Comparison of ENCODE assay signal across 19 cellular contexts in the genomic region with DNA sequence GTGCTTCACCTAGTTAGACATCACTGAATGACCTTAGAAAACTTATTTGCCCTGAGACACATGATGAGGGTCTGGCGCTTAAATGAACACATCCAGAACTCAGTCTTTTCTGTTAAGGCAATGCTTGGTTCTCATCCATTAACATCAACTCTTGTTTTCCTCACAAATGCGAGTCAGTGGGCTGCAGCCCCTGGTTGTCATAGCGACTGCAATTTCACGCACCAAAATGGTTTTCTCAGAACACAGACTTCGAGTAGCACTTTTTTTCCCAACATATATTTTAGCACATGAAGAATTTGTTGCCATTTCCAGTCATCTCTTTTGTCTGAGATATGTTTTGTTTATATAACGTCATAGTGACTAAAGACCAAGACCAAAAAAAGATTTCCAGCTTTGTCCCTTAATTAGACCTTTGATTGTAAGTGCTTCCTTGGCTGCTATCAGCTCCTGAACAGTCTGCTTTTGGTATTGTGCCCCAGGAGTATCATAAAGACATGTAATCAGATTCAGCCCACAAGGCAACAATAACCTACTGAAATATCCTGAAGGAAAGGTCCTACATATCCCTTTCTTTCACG.
A peak's percentile ranks its signal among the peaks of the same experiment; 100 is the strongest.
DNase-seq lines count a peak whose midpoint lies in the region; ATAC-seq and TF ChIP-seq lines count a peak whose summit lies in the region.
"Had no signal": no experiment of that assay in that cellular context is flagged by ENCODE, and none has a peak within 500 bp of the region (broad histone marks: within the 10 kb centered on the region; RNA-seq: fewer than 3 reads in every experiment).

No MANE protein-coding gene starts in this region.

- no peak for ATAC-seq in WTC11
- no peak for ATAC-seq in HG03108 (IDR thresholded peaks at IDR 0.05; ENCODE audit: unreplicated experiment)
- ATAC-seq: left lobe of liver; natural killer cell treated with Interleukin-12 subunit alpha and Interleukin-12 subunit beta and Interleukin-15 and Interleukin-18, amount 100 ng/mL, for 72 hours; stimulated activated memory B cell treated with anti-CD40 and anti-IgM and Interleukin-4, amounts not matched to agents 10 μg/mL and 1 μg/mL and 100 μg/mL, for 72 hours had no signal

- WGBS in tibial nerve, 2 donors = 33% methylated on average over 7 of the region's 7 CpGs

- CTCF ChIA-PET in WTC11 (lab: Charles Lee) = no interaction called here

- H3K4me3 ChIP-seq in tibial nerve = no peak overlapping the region
- H3K4me3 ChIP-seq: hepatocyte, MG63, sigmoid colon had no signal

- no peaks in the 10 kb centered on the region for H3K27me3 ChIP-seq in tibial nerve
- H3K27me3 ChIP-seq: hepatocyte, MG63, sigmoid colon had no signal

- H3K27ac Mint-ChIP-seq in WTC11 = peak overlapping the region; percentile 30; the same call in 1 of the 2 replicates
- H3K27ac Mint-ChIP-seq: activated naive CD4-positive, alpha-beta T cell treated with anti-CD3 and anti-CD28 coated beads for 36 hours; CD4-positive, alpha-beta T cell; natural killer cell treated with Interleukin-12 subunit alpha and Interleukin-12 subunit beta and Interleukin-15 and Interleukin-18, amount 100 ng/mL, for 72 hours; stimulated activated memory B cell treated with anti-CD40 and anti-IgM and Interleukin-4, amounts not matched to agents 10 μg/mL and 1 μg/mL and 100 μg/mL, for 72 hours had no signal

- H3K27me3 Mint-ChIP-seq in WTC11 (ENCODE audit: low read depth) = no peaks in the 10 kb centered on the region

- H3K4me3 Mint-ChIP-seq in WTC11 = no peak overlapping the region
- H3K4me3 Mint-ChIP-seq: activated naive CD4-positive, alpha-beta T cell treated with anti-CD3 and anti-CD28 coated beads for 36 hours; CD4-positive, alpha-beta T cell; natural killer cell treated with Interleukin-12 subunit alpha and Interleukin-12 subunit beta and Interleukin-15 and Interleukin-18, amount 100 ng/mL, for 72 hours; stimulated activated memory B cell treated with anti-CD40 and anti-IgM and Interleukin-4, amounts not matched to agents 10 μg/mL and 1 μg/mL and 100 μg/mL, for 72 hours had no signal

- H3K4me1 ChIP-seq in tibial nerve = peaks cover 0 to 10% (median 0%) of the 10 kb centered on the region in 4 donors

- no peak for TF ChIP-seq EP300 in tibial nerve (IDR thresholded peaks at IDR 0.05)

- TF ChIP-seq POLR2A in tibial nerve (IDR thresholded peaks at IDR 0.05) = no peak

- no peak overlapping the region for H3K27ac ChIP-seq in tibial nerve
- H3K27ac ChIP-seq: 22Rv1, hepatocyte, sigmoid colon had no signal

- no peaks in the 10 kb centered on the region for H3K36me3 ChIP-seq in tibial nerve
- H3K36me3 ChIP-seq: sigmoid colon had no signal

- no peak for TF ChIP-seq CTCF in WTC11 (IDR thresholded peaks at IDR 0.05)
- no peak for TF ChIP-seq CTCF in tibial nerve (IDR thresholded peaks at IDR 0.05)

- H3K36me3 Mint-ChIP-seq in WTC11 = peaks cover under 1% of the 10 kb centered on the region; the same call in 1 of the 2 replicates
- H3K36me3 Mint-ChIP-seq: natural killer cell treated with Interleukin-12 subunit alpha and Interleukin-12 subunit beta and Interleukin-15 and Interleukin-18, amount 100 ng/mL, for 72 hours; stimulated activated memory B cell treated with anti-CD40 and anti-IgM and Interleukin-4, amounts not matched to agents 10 μg/mL and 1 μg/mL and 100 μg/mL, for 72 hours had no signal

- DNase-seq in NCI-H1417 (lab: John Stamatoyannopoulos, UW) (peak in 2 of 3 experiments; percentile 3 to 50), NCI-H1417 treated with DMSO at 0.1 percent for 48 hours (lab: John Stamatoyannopoulos, UW) (no peak), WTC11 (ENCODE audit: low spot score) (no peak), fibroblast of peridontal ligament (ENCODE audit: extremely low read depth) (peak; percentile 76), retina (peak; percentile 52), tibial nerve (ENCODE audit: low spot score in 2 of 2) (no peak)
- no peak for DNase-seq in stimulated activated CD4-positive, alpha-beta T cell treated with anti-CD3 and anti-CD28 coated beads, Interleukin-2, amount 100 ng/mL, for 48 hours
- DNase-seq: activated naive CD4-positive, alpha-beta T cell treated with anti-CD3 and anti-CD28 coated beads for 36 hours; caudate nucleus; CD4-positive, alpha-beta T cell; MG63; NCI-H2171 treated with DMSO at 0.1 percent for 48 hours; sigmoid colon had no signal

- peaks cover 83% of the 10 kb centered on the region for H3K4me1 Mint-ChIP-seq in WTC11
- H3K4me1 Mint-ChIP-seq: stimulated activated memory B cell treated with anti-CD40 and anti-IgM and Interleukin-4, amounts not matched to agents 10 μg/mL and 1 μg/mL and 100 μg/mL, for 72 hours had no signal

- POLR2A ChIA-PET in WTC11 (lab: Charles Lee) = no interaction called here

- H3K9me3 Mint-ChIP-seq in WTC11 = no peaks in the 10 kb centered on the region
- H3K9me3 Mint-ChIP-seq: activated naive CD4-positive, alpha-beta T cell treated with anti-CD3 and anti-CD28 coated beads for 36 hours; CD4-positive, alpha-beta T cell; natural killer cell treated with Interleukin-12 subunit alpha and Interleukin-12 subunit beta and Interleukin-15 and Interleukin-18, amount 100 ng/mL, for 72 hours; stimulated activated memory B cell treated with anti-CD40 and anti-IgM and Interleukin-4, amounts not matched to agents 10 μg/mL and 1 μg/mL and 100 μg/mL, for 72 hours had no signal

- no peaks in the 10 kb centered on the region for H3K9me3 ChIP-seq in tibial nerve
- H3K9me3 ChIP-seq: MG63, sigmoid colon had no signal

TF ChIP-seq in WTC11, 78 proteins besides CTCF, POLR2A, EP300 and RAD21:
- TF ChIP-seq MYBL2 (CRISPR knock-in tag; IDR thresholded peaks at IDR 0.05) (no peak), GTF2I (CRISPR knock-in tag; conservative IDR thresholded peaks at IDR 0.05) (no peak), ZNF219 (CRISPR knock-in tag; IDR thresholded peaks at IDR 0.05; ENCODE audit: borderline replicate concordance) (no peak), KAT7 (CRISPR knock-in tag; IDR thresholded peaks at IDR 0.05; ENCODE audit: borderline replicate concordance) (no peak), FOXJ3 (CRISPR knock-in tag; IDR thresholded peaks at IDR 0.05; ENCODE audit: borderline replicate concordance) (no peak), GABPB1 (CRISPR knock-in tag; IDR thresholded peaks at IDR 0.05) (no peak), ZNF396 (CRISPR knock-in tag; IDR thresholded peaks at IDR 0.05; ENCODE audit: borderline replicate concordance) (no peak), ZNF317 (CRISPR knock-in tag; IDR thresholded peaks at IDR 0.05; ENCODE audit: borderline replicate concordance, low read depth) (no peak), NFATC4 (CRISPR knock-in tag; IDR thresholded peaks at IDR 0.05) (no peak), NFE2L1 (CRISPR knock-in tag; IDR thresholded peaks at IDR 0.05) (no peak), EMX1 (CRISPR knock-in tag; IDR thresholded peaks at IDR 0.05) (no peak), OVOL2 (CRISPR knock-in tag; IDR thresholded peaks at IDR 0.05; ENCODE audit: borderline replicate concordance) (no peak)
- TF ChIP-seq, protein P1, sequence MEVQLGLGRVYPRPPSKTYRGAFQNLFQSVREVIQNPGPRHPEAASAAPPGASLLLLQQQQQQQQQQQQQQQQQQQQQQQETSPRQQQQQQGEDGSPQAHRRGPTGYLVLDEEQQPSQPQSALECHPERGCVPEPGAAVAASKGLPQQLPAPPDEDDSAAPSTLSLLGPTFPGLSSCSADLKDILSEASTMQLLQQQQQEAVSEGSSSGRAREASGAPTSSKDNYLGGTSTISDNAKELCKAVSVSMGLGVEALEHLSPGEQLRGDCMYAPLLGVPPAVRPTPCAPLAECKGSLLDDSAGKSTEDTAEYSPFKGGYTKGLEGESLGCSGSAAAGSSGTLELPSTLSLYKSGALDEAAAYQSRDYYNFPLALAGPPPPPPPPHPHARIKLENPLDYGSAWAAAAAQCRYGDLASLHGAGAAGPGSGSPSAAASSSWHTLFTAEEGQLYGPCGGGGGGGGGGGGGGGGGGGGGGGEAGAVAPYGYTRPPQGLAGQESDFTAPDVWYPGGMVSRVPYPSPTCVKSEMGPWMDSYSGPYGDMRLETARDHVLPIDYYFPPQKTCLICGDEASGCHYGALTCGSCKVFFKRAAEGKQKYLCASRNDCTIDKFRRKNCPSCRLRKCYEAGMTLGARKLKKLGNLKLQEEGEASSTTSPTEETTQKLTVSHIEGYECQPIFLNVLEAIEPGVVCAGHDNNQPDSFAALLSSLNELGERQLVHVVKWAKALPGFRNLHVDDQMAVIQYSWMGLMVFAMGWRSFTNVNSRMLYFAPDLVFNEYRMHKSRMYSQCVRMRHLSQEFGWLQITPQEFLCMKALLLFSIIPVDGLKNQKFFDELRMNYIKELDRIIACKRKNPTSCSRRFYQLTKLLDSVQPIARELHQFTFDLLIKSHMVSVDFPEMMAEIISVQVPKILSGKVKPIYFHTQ (CRISPR knock-in tag; IDR thresholded peaks at IDR 0.05) = no peak

Comparison
In these comparisons a context has a peak if more than half of its experiments do, and no peak if none do; other contexts are left out.
1. DNase-seq: peak in NCI-H1417 (2 of 3), fibroblast of peridontal ligament (single experiment) and retina (single experiment); none in NCI-H1417 treated with DMSO at 0.1 percent for 48 hours (single experiment), WTC11 (single experiment), stimulated activated CD4-positive, alpha-beta T cell treated with anti-CD3 and anti-CD28 coated beads, Interleukin-2, amount 100 ng/mL, for 48 hours (0 of 2) and tibial nerve (0 of 2).